11 cellular contexts compared by ENCODE assay signal in genomic region chr1:107669996-107670395, GRCh38.
A peak's percentile ranks its signal among the peaks of the same experiment; 100 is the strongest.
DNase-seq lines count a peak whose midpoint lies in the region; ATAC-seq, FAIRE-seq and TF ChIP-seq lines count a peak whose summit lies in the region.
"Had no signal": no experiment of that assay in that cellular context is flagged by ENCODE, and none has a peak within 500 bp of the region (broad histone marks: within the 10 kb centered on the region; RNA-seq: fewer than 3 reads in every experiment).

No MANE protein-coding gene starts in this region.

- no peak for TF ChIP-seq CTCF in osteocyte (IDR thresholded peaks at IDR 0.05)

- peaks cover 2 to 8% of the 10 kb centered on the region in 2 donors for H3K4me1 ChIP-seq in small intestine (ENCODE audit: control insufficient read depth in 2 of 2, insufficient read depth in 1 of 2, low read depth in 1 of 2, low read length in 1 of 2)

- peaks cover 2% of the 10 kb centered on the region for H3K4me1 Mint-ChIP-seq in osteocyte (ENCODE audit: unreplicated experiment)

- DNase-seq in NCI-H2196 (lab: John Stamatoyannopoulos, UW; ENCODE audit: unreplicated experiment), result peak; percentile 27
- no peak for DNase-seq in NCI-H2196 treated with DMSO at 0.1 percent for 48 hours (lab: John Stamatoyannopoulos, UW; ENCODE audit: unreplicated experiment)
- DNase-seq in NCI-H524 treated with DMSO at 0.1 percent for 48 hours (lab: John Stamatoyannopoulos, UW), result peak; percentile 6
- peak; percentile 52 for DNase-seq in small intestine
- DNase-seq in osteocyte (ENCODE audit: extremely low spot score, unreplicated experiment), result no peak
- DNase-seq: activated naive CD4-positive, alpha-beta T cell; naive B cell; T-helper 2 cell had no signal

- H3K27ac ChIP-seq in small intestine (ENCODE audit: low read depth in 1 of 2, low read length in 1 of 2), result no peak overlapping the region

- no peaks in the 10 kb centered on the region for H3K9me3 ChIP-seq in small intestine (ENCODE audit: control insufficient read depth, low read depth)

- H3K27me3 Mint-ChIP-seq in osteocyte (ENCODE audit: unreplicated experiment), result no peaks in the 10 kb centered on the region
- H3K27me3 Mint-ChIP-seq: naive B cell had no signal

- no peaks in the 10 kb centered on the region for H3K36me3 Mint-ChIP-seq in osteocyte (ENCODE audit: unreplicated experiment)

- no peak overlapping the region for H3K4me3 ChIP-seq in small intestine (ENCODE audit: low read depth in 1 of 2, low read length in 2 of 2)

- no peaks in the 10 kb centered on the region for H3K9me3 Mint-ChIP-seq in osteocyte (ENCODE audit: unreplicated experiment)

- no peak for FAIRE-seq in small intestine (lab: Jason Lieb, UNC)

- 4 to 22% (median 7%) methylated on average over 1 of the region's 1 CpG for WGBS in small intestine, 3 donors

- H3K4me3 Mint-ChIP-seq in osteocyte (ENCODE audit: unreplicated experiment), result no peak overlapping the region
- H3K4me3 Mint-ChIP-seq: naive B cell had no signal

- H3K27ac Mint-ChIP-seq in osteocyte (ENCODE audit: unreplicated experiment), result no peak overlapping the region

- no peaks in the 10 kb centered on the region for H3K27me3 ChIP-seq in small intestine (ENCODE audit: control insufficient read depth in 2 of 2, insufficient read depth in 2 of 2, low read length in 2 of 2)

- H3K36me3 ChIP-seq in small intestine (ENCODE audit: control insufficient read depth in 2 of 2, insufficient read depth in 2 of 2, low read length in 2 of 2), result no peaks in the 10 kb centered on the region

- ATAC-seq in esophagus mucosa, result peak; percentile 77
- no peak for ATAC-seq in GM21723 (IDR thresholded peaks at IDR 0.05; ENCODE audit: unreplicated experiment)
- no peak for ATAC-seq in HG03457 (IDR thresholded peaks at IDR 0.05; ENCODE audit: unreplicated experiment)

Comparison
In these comparisons a context has a peak if more than half of its experiments do, and no peak if none do; other contexts are left out.
1. DNase-seq: peak in NCI-H2196 (single experiment), NCI-H524 treated with DMSO at 0.1 percent for 48 hours (single experiment) and small intestine (single experiment); none in NCI-H2196 treated with DMSO at 0.1 percent for 48 hours (single experiment) and osteocyte (single experiment).